In the genomic region with DNA sequence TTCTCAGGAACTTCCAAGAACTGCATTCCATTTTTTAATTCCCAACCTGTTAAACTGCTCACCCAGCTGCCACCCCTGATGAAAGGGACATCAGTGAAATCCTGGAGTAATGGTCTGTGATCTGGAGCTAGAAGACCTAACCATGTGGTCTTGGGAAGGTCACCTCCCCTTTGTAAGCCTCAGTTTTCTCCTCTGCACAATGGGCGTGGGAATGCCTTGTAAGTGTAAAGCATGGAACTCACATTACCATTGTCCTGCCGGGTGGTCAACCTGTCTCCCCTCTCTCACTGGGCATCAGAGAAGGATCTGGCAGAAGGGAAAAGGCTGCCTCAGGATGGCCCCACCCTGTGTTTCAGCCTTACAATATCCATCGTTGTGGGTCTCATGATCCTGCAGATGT, we compare ENCODE assay signal across 21 cellular contexts.
"Had no signal": no experiment of that assay in that cellular context is flagged by ENCODE, and none has a peak within 500 bp of the region (broad histone marks: within the 10 kb centered on the region; RNA-seq: fewer than 3 reads in every experiment).

No MANE protein-coding gene starts in this region.

- H3K27me3 ChIP-seq: SJCRH30 had no signal

- H3K4me3 ChIP-seq: SJCRH30 had no signal

- DNase-seq: IMR-90; Kasumi-1; MM.1S; NCI-H1092 treated with DMSO at 0.1 percent for 48 hours; NCI-H1436; NCI-H187; NCI-H2029; NCI-H2081 treated with DMSO at 0.1 percent for 48 hours; NCI-H2171; NCI-H2227 treated with DMSO at 0.1 percent for 48 hours; NCI-H524; NCI-H526 treated with DMSO at 0.1 percent for 48 hours; NCI-H748 treated with DMSO at 0.1 percent for 48 hours; NK-92 treated with Interleukin-12 subunit alpha and Interleukin-12 subunit beta, amount 100 ng/mL, for 24 hours; PC-3; SHP77 treated with DMSO at 0.1 percent for 48 hours had no signal

- ATAC-seq: Panc1, PC-3, SK-N-SH treated with all-trans-retinoic acid at 6 μM for 48 hours had no signal

- H3K27ac ChIP-seq: RWPE1 had no signal

- H3K9ac ChIP-seq: KMS-11 had no signal

- H3K9me3 ChIP-seq: SJCRH30 had no signal

- H3K36me3 ChIP-seq: SJCRH30 had no signal
